ENCODE assay signal across 1 cellular context in genomic region chr2:164917296-164917903, GRCh38.
TF ChIP-seq lines count a peak whose summit lies in the region.

No MANE protein-coding gene starts in this region.

TF ChIP-seq in WTC11, 78 proteins besides CTCF, POLR2A, EP300 and RAD21 (continued from another document):
- no peak for TF ChIP-seq ARID4B (CRISPR knock-in tag; IDR thresholded peaks at IDR 0.05; ENCODE audit: borderline replicate concordance)
- TF ChIP-seq NR3C1 (CRISPR knock-in tag; conservative IDR thresholded peaks at IDR 0.05; ENCODE audit: low read depth): no peak
- TF ChIP-seq ZNF281 (CRISPR knock-in tag; IDR thresholded peaks at IDR 0.05): no peak
- TF ChIP-seq CDX4 (CRISPR knock-in tag; IDR thresholded peaks at IDR 0.05; ENCODE audit: borderline replicate concordance): no peak
- no peak for TF ChIP-seq STAT6 (CRISPR knock-in tag; conservative IDR thresholded peaks at IDR 0.05; ENCODE audit: low read depth)
- no peak for TF ChIP-seq NR1H2 (CRISPR knock-in tag; IDR thresholded peaks at IDR 0.05)
